Comparison of ENCODE assay signal across 8 cellular contexts in genomic region chr20:51801220-51801991, GRCh38. TPM values are rescaled to one million over a fixed set of nuclear protein-coding genes. Genes with fewer than 3 reads are reported as not detected.
DNase-seq lines count a peak whose midpoint lies in the region; ATAC-seq, FAIRE-seq and TF ChIP-seq lines count a peak whose summit lies in the region.

No MANE protein-coding gene starts in this region.

- peak; percentile 35 for TF ChIP-seq CTCF in SK-N-SH (IDR thresholded peaks at IDR 0.05)
- no peak for TF ChIP-seq CTCF in D721Med (IDR thresholded peaks at IDR 0.05; ENCODE audit: insufficient read depth, missing control alignments)

- H3K9me3 ChIP-seq in GM23248 (ENCODE audit: low read depth) (no peaks in the 10 kb centered on the region), SK-N-SH (no peaks in the 10 kb centered on the region)

- POLR2A ChIA-PET in SK-N-SH (lab: Yijun Ruan, JAX): no interaction called here

- H3K27ac ChIP-seq in GM23248 (no peak overlapping the region), SK-N-SH (ENCODE audit: low read depth in 2 of 2, low read length in 1 of 2) (no peak overlapping the region; a peak in 1 of 4 replicates)

- WGBS in GM23248 (ENCODE audit: low coverage in 1 of 2, low lambda C conversion rate in 2 of 2, missing lambda C conversion rate in 2 of 2), 2 experiments: 1 to 3% methylated on average over 41 to 53 of the region's 53 CpGs
- WGBS in SK-N-SH (ENCODE audit: low lambda C conversion rate): 5% methylated on average over 24 of the region's 53 CpGs

- no peak for TF ChIP-seq EP300 in SK-N-SH (IDR thresholded peaks at IDR 0.05; ENCODE audit: borderline replicate concordance in 1 of 2, low read depth in 1 of 2, low read length in 1 of 2)

- no peaks in the 10 kb centered on the region for H3K9me3 Mint-ChIP-seq in activated CD8-positive, alpha-beta memory T cell treated with anti-CD3 and anti-CD28 coated beads, Interleukin-2, amount 10 ng/mL, durations not matched to agents 7 days and 5 days (ENCODE audit: low read depth)

- FAIRE-seq in D721Med (lab: Jason Lieb, UNC): no peak

- H3K9me2 ChIP-seq in GM23248 (ENCODE audit: insufficient read depth): no peaks in the 10 kb centered on the region
- H3K9me2 ChIP-seq in SK-N-SH: no peaks in the 10 kb centered on the region

- no peak overlapping the region for H3K27ac Mint-ChIP-seq in activated CD8-positive, alpha-beta memory T cell treated with anti-CD3 and anti-CD28 coated beads, Interleukin-2, amount 10 ng/mL, durations not matched to agents 7 days and 5 days

- in situ Hi-C loops in GM23248 (cut with MboI): no loop called here

- H4K20me1 ChIP-seq in GM23248 (ENCODE audit: insufficient read depth) (no peaks in the 10 kb centered on the region), SK-N-SH (ENCODE audit: insufficient read depth) (no peaks in the 10 kb centered on the region)

- intact Hi-C loops in Right ventricle myocardium superior (cut with DNase I): no loop called here

- CTCF ChIA-PET in SK-N-SH (lab: Yijun Ruan, JAX): interaction anchor here (1.1 to 1.4 kb wide), 4 partner anchors 10 to 246 kb away, joined by 3 to 5 read pairs (median 4); no protein-coding TSS in a partner anchor
- CTCF ChIA-PET in activated CD8-positive, alpha-beta memory T cell treated with anti-CD3 and anti-CD28 coated beads, Interleukin-2, amount 10 ng/mL, durations not matched to agents 7 days and 5 days (lab: Charles Lee): interaction anchor here (0.7 to 1.5 kb wide), 2 partner anchors 14 to 26 kb away, joined by 3 read pairs; no protein-coding TSS in a partner anchor

- H3K4me1 Mint-ChIP-seq in activated CD8-positive, alpha-beta memory T cell treated with anti-CD3 and anti-CD28 coated beads, Interleukin-2, amount 10 ng/mL, durations not matched to agents 7 days and 5 days: peaks cover 8% of the 10 kb centered on the region

- peaks cover 40% of the 10 kb centered on the region for H3K27me3 ChIP-seq in GM23248 (replicated peaks; ENCODE audit: insufficient read depth)
- H3K27me3 ChIP-seq in SK-N-SH (ENCODE audit: insufficient read depth): no peaks in the 10 kb centered on the region

- H3K4me2 ChIP-seq in GM23248 (ENCODE audit: unreplicated experiment) (peak overlapping the region; percentile 85), SK-N-SH (peak overlapping the region; percentile 95)

- H3K79me2 ChIP-seq in GM23248 (ENCODE audit: insufficient read depth) (no peaks in the 10 kb centered on the region), SK-N-SH (ENCODE audit: insufficient read depth) (no peaks in the 10 kb centered on the region)

- peak; percentile 45 for TF ChIP-seq RAD21 in SK-N-SH (IDR thresholded peaks at IDR 0.05; ENCODE audit: low read length)

- no peaks in the 10 kb centered on the region for H3K36me3 ChIP-seq in GM23248 (ENCODE audit: low read depth)
- no peaks in the 10 kb centered on the region for H3K36me3 ChIP-seq in SK-N-SH (replicated peaks in 1 of 2; ENCODE audit: control insufficient read depth in 1 of 2, insufficient read depth in 2 of 2, low read length in 1 of 2)

- peaks cover 79% of the 10 kb centered on the region for H3K27me3 Mint-ChIP-seq in activated CD8-positive, alpha-beta memory T cell treated with anti-CD3 and anti-CD28 coated beads, Interleukin-2, amount 10 ng/mL, durations not matched to agents 7 days and 5 days

- DNase-seq in GM23248 (peak; percentile 38), SK-N-SH (peak; percentile 81), Right ventricle myocardium superior (no peak), skeletal muscle cell (ENCODE audit: low read depth) (no peak), D721Med (ENCODE audit: insufficient read length, low spot score) (no peak)
- DNase-seq in activated CD8-positive, alpha-beta memory T cell treated with anti-CD3 and anti-CD28 coated beads, Interleukin-2, amount 10 ng/mL, durations not matched to agents 7 days and 5 days: no peak
- DNase-seq in NK-92 treated with Interleukin-12 subunit alpha and Interleukin-12 subunit beta, amount 100 ng/mL, for 24 hours (lab: John Stamatoyannopoulos, UW): no peak

- H3K4me3 ChIP-seq in GM23248: peak overlapping the region; percentile 75
- peak overlapping the region; percentile 62 to 67 for H3K4me3 ChIP-seq in SK-N-SH (ENCODE audit: low read depth in 2 of 2, low read length in 1 of 2)
- peak overlapping the region; percentile 50 for H3K4me3 ChIP-seq in skeletal muscle cell (ENCODE audit: low read depth, low read length)

- H3K4me1 ChIP-seq in GM23248 (ENCODE audit: insufficient read depth) (0 out of 2 replicates have a peak, but pooled peaks cover 5% of the 10 kb centered on the region), SK-N-SH (ENCODE audit: control insufficient read depth in 1 of 2, insufficient read depth in 2 of 2, low read depth in 1 of 2, low read length in 1 of 2) (peaks cover 9 to 14% of the 10 kb centered on the region in 2 experiments; a peak in 2 of 4 replicates)

- H3F3A ChIP-seq in GM23248 (ENCODE audit: insufficient read depth): 0 out of 2 replicates have a peak, but pooled peaks cover 10% of the 10 kb centered on the region
- H3F3A ChIP-seq in SK-N-SH (replicated peaks; ENCODE audit: insufficient read depth): peaks cover 16% of the 10 kb centered on the region

- peak; percentile 31 for ATAC-seq in Right ventricle myocardium superior (ENCODE audit: poor library complexity)
- ATAC-seq in activated CD8-positive, alpha-beta memory T cell treated with anti-CD3 and anti-CD28 coated beads, Interleukin-2, amount 10 ng/mL, durations not matched to agents 7 days and 5 days: no peak
- ATAC-seq in HG03442 (IDR thresholded peaks at IDR 0.05; ENCODE audit: unreplicated experiment): no peak

- H2AFZ ChIP-seq in GM23248: peak overlapping the region; percentile 89
- H2AFZ ChIP-seq in SK-N-SH (ENCODE audit: low read depth): peak overlapping the region; percentile 90

- no peaks in the 10 kb centered on the region for H3K36me3 Mint-ChIP-seq in activated CD8-positive, alpha-beta memory T cell treated with anti-CD3 and anti-CD28 coated beads, Interleukin-2, amount 10 ng/mL, durations not matched to agents 7 days and 5 days

- H3K4me3 Mint-ChIP-seq in activated CD8-positive, alpha-beta memory T cell treated with anti-CD3 and anti-CD28 coated beads, Interleukin-2, amount 10 ng/mL, durations not matched to agents 7 days and 5 days: no peak overlapping the region

- H3K9ac ChIP-seq in GM23248 (0 out of 2 replicates have a peak overlapping the region, but pooled peaks have one; percentile 24), SK-N-SH (peak overlapping the region; percentile 60; the same call in 1 of the 2 replicates)

TF ChIP-seq in SK-N-SH, 30 proteins besides CTCF, POLR2A, EP300 and RAD21:
- TF ChIP-seq POLR2AphosphoS5 (IDR thresholded peaks at IDR 0.05; ENCODE audit: low read depth, low read length): no peak
- no peak for TF ChIP-seq TEAD4 (IDR thresholded peaks at IDR 0.05; ENCODE audit: borderline replicate concordance, insufficient read depth)
- TF ChIP-seq ZBTB33 (IDR thresholded peaks at IDR 0.05; ENCODE audit: borderline replicate concordance, low read depth): no peak
- TF ChIP-seq FOXJ3 (CRISPR knock-in tag; IDR thresholded peaks at IDR 0.05): no peak
- TF ChIP-seq TAF1 (IDR thresholded peaks at IDR 0.05; ENCODE audit: borderline replicate concordance, low read depth, low read length): peak; percentile 31; the same call in 1 of the 2 replicates
- TF ChIP-seq ELF1 (IDR thresholded peaks at IDR 0.05): no peak
- TF ChIP-seq YY1 (IDR thresholded peaks at IDR 0.05; ENCODE audit: low read depth): peak; percentile 82
TF ChIP-seq in SK-N-SH: peak in this region for 2.

RNA-seq across cellular contexts. Expression of gene SALL4, which starts 0.9 kb away (rescaled TPM):
- not detected in 2 replicates for total RNA-seq in GM23248 (2014; rRNA removed; shearing (Covaris generic))
- not detected in 2 replicates for polyA plus RNA-seq in GM23248 (2016; fragmentation: Nextera tagmentation; extraction: Ambion mirVana)
- polyA plus RNA-seq in SK-N-SH (2012; rRNA removed): 0.82 and 1.2 TPM in 2 replicates
- 0.39 and 0.72 TPM in 2 replicates for polyA plus RNA-seq in SK-N-SH (2012; cell fraction: cytosol; rRNA removed)
- polyA plus RNA-seq in SK-N-SH (2012; cell fraction: nucleus; rRNA removed): 8.7 and 8.9 TPM in 2 replicates
- 0.03 TPM for total RNA-seq in Right ventricle myocardium superior
- total RNA-seq in activated CD8-positive, alpha-beta memory T cell treated with anti-CD3 and anti-CD28 coated beads, Interleukin-2, amount 10 ng/mL, durations not matched to agents 7 days and 5 days: under 1 TPM; 0.06 to 0.37 TPM

RNA-seq across cellular contexts. Expression of gene ATP9A, which starts 33.2 kb away (rescaled TPM):
- 14.2 and 15.9 TPM in 2 replicates for total RNA-seq in GM23248 (2014; rRNA removed; shearing (Covaris generic))
- polyA plus RNA-seq in GM23248 (2016; fragmentation: Nextera tagmentation; extraction: Ambion mirVana) (6.7 and 6.9 TPM in 2 replicates), SK-N-SH (2012; rRNA removed) (11.0 and 12.7 TPM in 2 replicates)
- 8.1 and 11.0 TPM in 2 replicates for polyA plus RNA-seq in SK-N-SH (2012; cell fraction: cytosol; rRNA removed)
- polyA plus RNA-seq in SK-N-SH (2012; cell fraction: nucleus; rRNA removed): 8.0 and 10.3 TPM in 2 replicates
- total RNA-seq in Right ventricle myocardium superior: 18.0 TPM
- 1 to 10 TPM in 1 of 2 experiments, under 1 TPM in 1; 0.38 to 2.4 TPM for total RNA-seq in activated CD8-positive, alpha-beta memory T cell treated with anti-CD3 and anti-CD28 coated beads, Interleukin-2, amount 10 ng/mL, durations not matched to agents 7 days and 5 days

Comparison
In these comparisons a context has a peak if more than half of its experiments do, and no peak if none do; other contexts are left out.
1. DNase-seq: peak in GM23248 (single experiment) and SK-N-SH (single experiment); none in Right ventricle myocardium superior (single experiment), skeletal muscle cell (single experiment), activated CD8-positive, alpha-beta memory T cell treated with anti-CD3 and anti-CD28 coated beads, Interleukin-2, amount 10 ng/mL, durations not matched to agents 7 days and 5 days (single experiment), NK-92 treated with Interleukin-12 subunit alpha and Interleukin-12 subunit beta, amount 100 ng/mL, for 24 hours (single experiment) and D721Med (single experiment).
2. Peak in every context shown above with its lines, with median percentiles within 50 percentile points of each other: H3K4me3 ChIP-seq.